In genomic region chr10:52232561-52233350, GRCh38 we compare ENCODE assay signal across 9 cellular contexts.
DNase-seq lines count a peak whose midpoint lies in the region; ATAC-seq and TF ChIP-seq lines count a peak whose summit lies in the region.
"Had no signal": no experiment of that assay in that cellular context is flagged by ENCODE, and none has a peak within 500 bp of the region (broad histone marks: within the 10 kb centered on the region; RNA-seq: fewer than 3 reads in every experiment).

No MANE protein-coding gene starts in this region.

- peak overlapping the region; percentile 70 for H3K4me2 ChIP-seq in neural progenitor cell

- H3K36me3 Mint-ChIP-seq in neural progenitor cell = no peaks in the 10 kb centered on the region

- H3F3A ChIP-seq in neural progenitor cell (ENCODE audit: low read depth) = no peaks in the 10 kb centered on the region

- no peaks in the 10 kb centered on the region for H3K9me3 Mint-ChIP-seq in neural progenitor cell

- H3K27me3 Mint-ChIP-seq in neural progenitor cell (ENCODE audit: insufficient read depth, low read depth) = no peaks in the 10 kb centered on the region

- H3K9ac ChIP-seq in HUES6 (ENCODE audit: low read length) (no peak overlapping the region), neural progenitor cell (no peak overlapping the region)

- no peaks in the 10 kb centered on the region for H3K27me3 ChIP-seq in HUES6 (ENCODE audit: control insufficient read depth, insufficient read depth, low read length)
- no peaks in the 10 kb centered on the region for H3K27me3 ChIP-seq in neural progenitor cell

- H3K27ac ChIP-seq in HUES6 (ENCODE audit: low read depth, low read length) (no peak overlapping the region), neural progenitor cell (no peak overlapping the region)

- peak overlapping the region; percentile 61 for H3K4me3 ChIP-seq in HUES6 (ENCODE audit: low read depth, low read length)
- H3K4me3 ChIP-seq in choroid plexus epithelial cell (ENCODE audit: low read depth, low read length) = peak overlapping the region; percentile 47
- peak overlapping the region; percentile 40 for H3K4me3 ChIP-seq in neural progenitor cell

- H3K36me3 ChIP-seq in HUES6 (ENCODE audit: control insufficient read depth, insufficient read depth, low read length) = no peaks in the 10 kb centered on the region
- H3K36me3 ChIP-seq in neural progenitor cell = no peaks in the 10 kb centered on the region

- H3K4me3 Mint-ChIP-seq in neural progenitor cell = peak overlapping the region; percentile 76

- no peaks in the 10 kb centered on the region for H3K4me1 Mint-ChIP-seq in neural progenitor cell

- no peaks in the 10 kb centered on the region for H3K79me2 ChIP-seq in neural progenitor cell (ENCODE audit: low read depth)

- ATAC-seq in GM21528 (IDR thresholded peaks at IDR 0.05; ENCODE audit: low FRiP score, unreplicated experiment) = peak; percentile 82

- H3K9me3 ChIP-seq in HUES6 (ENCODE audit: control insufficient read depth, insufficient read depth, low read depth, low read length) (no peaks in the 10 kb centered on the region), neural progenitor cell (ENCODE audit: low read depth) (no peaks in the 10 kb centered on the region)

- no peaks in the 10 kb centered on the region for H4K20me1 ChIP-seq in neural progenitor cell (ENCODE audit: low read depth)

- no peak overlapping the region for H3K27ac Mint-ChIP-seq in neural progenitor cell

- H2AFZ ChIP-seq in neural progenitor cell (replicated peaks) = no peak overlapping the region

- H3K4me1 ChIP-seq in HUES6 (ENCODE audit: control insufficient read depth, insufficient read depth, low read length) = peaks cover 7% of the 10 kb centered on the region
- H3K4me1 ChIP-seq in neural progenitor cell = no peaks in the 10 kb centered on the region

- TF ChIP-seq CTCF in choroid plexus epithelial cell (conservative IDR thresholded peaks at IDR 0.05; ENCODE audit: low read depth, low read length) (no peak), neural progenitor cell (IDR thresholded peaks at IDR 0.05) (no peak)

- peak; percentile 38 for DNase-seq in DMS53 treated with DMSO at 0.1 percent for 48 hours (lab: John Stamatoyannopoulos, UW; ENCODE audit: unreplicated experiment)
- peak; percentile 52 for DNase-seq in choroid plexus epithelial cell (ENCODE audit: low read depth)
- DNase-seq in neural progenitor cell (ENCODE audit: low spot score) = no peak
- no peak for DNase-seq in activated effector memory CD4-positive, alpha-beta T cell treated with Interleukin-2 at 50 U/mL for 16 hours
- DNase-seq in NCI-H446 treated with DMSO at 0.1 percent for 48 hours (lab: John Stamatoyannopoulos, UW) = no peak
- no peak for DNase-seq in midbrain (lab: John Stamatoyannopoulos, UW)
- DNase-seq: left cardiac atrium had no signal

Comparison
In these comparisons a context has a peak if more than half of its experiments do, and no peak if none do; other contexts are left out.
1. DNase-seq: peak in DMS53 treated with DMSO at 0.1 percent for 48 hours (single experiment) and choroid plexus epithelial cell (single experiment); none in neural progenitor cell (single experiment), activated effector memory CD4-positive, alpha-beta T cell treated with Interleukin-2 at 50 U/mL for 16 hours (single experiment), NCI-H446 treated with DMSO at 0.1 percent for 48 hours (single experiment) and midbrain (single experiment).
2. Peak in every context shown above with its lines, with median percentiles within 50 percentile points of each other: H3K4me3 ChIP-seq.